ENCODE assay signal across 9 cellular contexts in genomic region chr18:74496508-74497307, GRCh38. TPM values are rescaled to one million over a fixed set of nuclear protein-coding genes. Genes with fewer than 3 reads are reported as not detected.
DNase-seq lines count a peak whose midpoint lies in the region; ATAC-seq, FAIRE-seq and TF ChIP-seq lines count a peak whose summit lies in the region.
"Had no signal": no experiment of that assay in that cellular context is flagged by ENCODE, and none has a peak within 500 bp of the region (broad histone marks: within the 10 kb centered on the region; RNA-seq: fewer than 3 reads in every experiment).

No MANE protein-coding gene starts in this region.

- H3K27ac ChIP-seq in aorta (ENCODE audit: low read depth in 1 of 2, low read length in 2 of 2) = peak overlapping the region in 1 of 2 donors; percentile 32

- in situ Hi-C loops in ACHN (cut with HindIII; ENCODE audit: low pct_ligation_motif_present, low pct_unique_long_range_greater_than_20kb, low sequenced_read_pairs) = no loop called here

- ATAC-seq in HG02884 (IDR thresholded peaks at IDR 0.05; ENCODE audit: unreplicated experiment) = peak; percentile 15
- peak; percentile 66 for ATAC-seq in aorta (ENCODE audit: low FRiP score)

- TF ChIP-seq POLR2A in GM12891 (IDR thresholded peaks at IDR 0.05; ENCODE audit: low read depth, low read length) = no peak; the same call in 1 of the 2 replicates

- peak overlapping the region; percentile 95 for H3K4me3 Mint-ChIP-seq in neural crest cell

- H3K4me1 ChIP-seq in aorta (ENCODE audit: control insufficient read depth in 1 of 2, insufficient read depth in 2 of 2, low read length in 2 of 2) = no peaks in the 10 kb centered on the region

- peaks cover 8% of the 10 kb centered on the region for H3K36me3 Mint-ChIP-seq in neural crest cell (ENCODE audit: low read depth)

- peak overlapping the region; percentile 96 for H3K27ac Mint-ChIP-seq in neural crest cell (ENCODE audit: unreplicated experiment)

- H3K9me3 Mint-ChIP-seq in neural crest cell = peaks cover 2% of the 10 kb centered on the region

- no peaks in the 10 kb centered on the region for H3K27me3 ChIP-seq in aorta (ENCODE audit: control insufficient read depth in 1 of 2, insufficient read depth in 2 of 2, low read length in 1 of 2)

- peaks cover 2% of the 10 kb centered on the region for H3K27me3 Mint-ChIP-seq in neural crest cell (ENCODE audit: low read depth)

- no peaks in the 10 kb centered on the region for H3K9me3 ChIP-seq in aorta (ENCODE audit: control insufficient read depth, low read length)

- peaks cover 46% of the 10 kb centered on the region for H3K4me1 Mint-ChIP-seq in neural crest cell

- H3K36me3 ChIP-seq in aorta (ENCODE audit: control insufficient read depth in 1 of 2, insufficient read depth in 2 of 2, low read length in 1 of 2) = peaks cover 0 to 2% of the 10 kb centered on the region in 2 donors

- 3 to 4% methylated on average over 46 to 48 of the region's 48 CpGs for WGBS in aorta, 2 donors

- peak; percentile 61 for DNase-seq in ACHN
- no peak for DNase-seq in GM12891 (ENCODE audit: insufficient read length, low spot score)
- DNase-seq in NCI-H2196 treated with DMSO at 0.1 percent for 48 hours (lab: John Stamatoyannopoulos, UW; ENCODE audit: unreplicated experiment) = peak; percentile 23
- peak; percentile 22 for DNase-seq in activated T-helper 1 cell treated with Interleukin-2 at 50 U/mL for 16 hours (ENCODE audit: low read depth)
- peak; percentile 16 for DNase-seq in fibroblast of the conjunctiva (ENCODE audit: low read depth)
- DNase-seq in neural crest cell (ENCODE audit: low read depth, low spot score) = peak; percentile 53
- DNase-seq in aorta = peak; percentile 73 to 88

- H3K4me3 ChIP-seq in aorta (ENCODE audit: low read length in 2 of 2) = peak overlapping the region; percentile 47 to 57

- FAIRE-seq in GM12891 (lab: Jason Lieb, UNC) = peak; percentile 47

- intact Hi-C loops in aorta (cut with DNase I) = loop anchor here (1.0 to 10.0 kb wide), 8 partner anchors 51 to 352 kb away; partner anchors contain the start of genes FBXO15 (in 2 of the 2), TIMM21 (in 2 of the 2), CYB5A (in 1 of the 2) and ZNF407 (in 1 of the 2)

- peak; percentile 43 for TF ChIP-seq CTCF in neural crest cell (conservative IDR thresholded peaks at IDR 0.05)

TF ChIP-seq in GM12891, 5 proteins besides CTCF, POLR2A, EP300 and RAD21:
- TF ChIP-seq POLR2AphosphoS5 (IDR thresholded peaks at IDR 0.05; ENCODE audit: low read depth, low read length) (no peak), TAF1 (IDR thresholded peaks at IDR 0.05; ENCODE audit: low read depth, low read length) (no peak), PAX5 (IDR thresholded peaks at IDR 0.05; ENCODE audit: insufficient read depth, low read length, severe bottlenecking) (no peak), POU2F2 (IDR thresholded peaks at IDR 0.05; ENCODE audit: low read depth, low read length) (no peak), SPI1 (IDR thresholded peaks at IDR 0.05; ENCODE audit: low read depth, low read length) (no peak)

RNA-seq across cellular contexts. Expression of gene CNDP2, which starts 0.5 kb away (rescaled TPM):
- polyA plus RNA-seq in GM12891 (2012; ENCODE audit: low read depth, missing spikeins) = 105 TPM
- 194 and 204 TPM in 2 replicates for total RNA-seq in neural crest cell
- 10 to 100 TPM; 74.0 to 99.2 TPM for total RNA-seq in aorta
- 10 to 100 TPM; 26.7 to 74.5 TPM for polyA plus RNA-seq in aorta

RNA-seq across cellular contexts. Expression of gene CNDP1, which starts 37.6 kb away (rescaled TPM):
- polyA plus RNA-seq in GM12891 (2012; ENCODE audit: low read depth, missing spikeins) = not detected
- total RNA-seq in neural crest cell = 0.56 and 0.59 TPM in 2 replicates
- under 1 TPM in 1 of 2 donors, not detected in 1; 0.49 TPM for total RNA-seq in aorta
- 1 to 10 TPM in 1 of 2 donors, not detected in 1; 5.4 TPM for polyA plus RNA-seq in aorta

RNA-seq across cellular contexts. Expression of gene DIPK1C, which starts 39.6 kb away (rescaled TPM):
- not detected for polyA plus RNA-seq in GM12891 (2012; ENCODE audit: low read depth, missing spikeins)
- total RNA-seq in neural crest cell (not detected in 2 replicates), aorta (not detected)
- polyA plus RNA-seq in aorta = under 1 TPM in 1 of 2 donors, not detected in 1; 0.36 TPM
- total RNA-seq: T-helper 2 cell treated with Interferon-gamma antibody and Interleukin-4, amounts not matched to agents 100 ng/mL and 5 ng/mL, for 36 hours had no signal
